Comparison of ENCODE assay signal across 38 cellular contexts in genomic region chr6:33764036-33764435, GRCh38. TPM values are rescaled to one million over a fixed set of nuclear protein-coding genes. Genes with fewer than 3 reads are reported as not detected.
"Had no signal": no experiment of that assay in that cellular context is flagged by ENCODE, and none has a peak within 500 bp of the region (broad histone marks: within the 10 kb centered on the region; RNA-seq: fewer than 3 reads in every experiment).

No MANE protein-coding gene starts in this region.

- H3K27ac Mint-ChIP-seq: activated B cell treated with CpG ODN at 0.5 μM for 24 hours; activated CD4-positive, alpha-beta memory T cell treated with anti-CD3 and anti-CD28 coated beads for 36 hours; activated CD4-positive, alpha-beta T cell treated with anti-CD3 and anti-CD28 coated beads, Interleukin-2, amount 10 ng/mL, durations not matched to agents 24 days and 14 days; activated CD8-positive, alpha-beta T cell treated with anti-CD3 and anti-CD28 coated beads for 36 hours; activated naive CD4-positive, alpha-beta T cell treated with anti-CD3 and anti-CD28 coated beads for 36 hours; activated naive CD4-positive, alpha-beta T cell treated with anti-CD3 and anti-CD28 coated beads, Interleukin-2, amount 50 U/mL, for 72 hours; activated naive CD8-positive, alpha-beta T cell treated with anti-CD3 and anti-CD28 coated beads for 36 hours; activated T-cell treated with anti-CD3 and anti-CD28 coated beads, Interleukin-2, amount 50 U/mL, for 72 hours; activated T-helper 1 cell treated with anti-CD3 and anti-CD28 coated beads, Interleukin-12 subunit alpha, Interleukin-12 subunit beta, Interleukin-2, Interleukin-4 antibody, amounts not matched to agents 30 ng/mL and 10 ng/mL and 1 ng/mL, durations not matched to agents 14 hours and 24 hours and 36 hours; activated T-helper 17 cell treated with anti-CD3 and anti-CD28 coated beads, Interleukin-2, amount 50 U/mL, for 72 hours; T-helper 1 cell treated with Interleukin-12 subunit alpha and Interleukin-12 subunit beta and Interleukin-4 antibody, amounts not matched to agents 30 μg/mL and 1 μg/mL, for 36 hours; T-helper 2 cell treated with Interferon-gamma antibody and Interleukin-4, amounts not matched to agents 5 μg/mL and 100 μg/mL, for 36 hours had no signal

- DNase-seq: activated B cell treated with CpG ODN at 0.5 μM for 24 hours; activated CD4-positive, alpha-beta memory T cell treated with anti-CD3 and anti-CD28 coated beads for 36 hours; activated CD4-positive, alpha-beta T cell treated with anti-CD3 and anti-CD28 coated beads for 4 hours; activated CD4-positive, alpha-beta T cell treated with anti-CD3 and anti-CD28 coated beads, Interleukin-2, amount 10 ng/mL, durations not matched to agents 24 days and 14 days; activated CD4-positive, alpha-beta T cell treated with anti-CD3 and anti-CD28 coated beads, Interleukin-2, amount 50 U/mL, for 1 hour; activated CD4-positive, alpha-beta T cell treated with anti-CD3 and anti-CD28 coated beads, Interleukin-2, amount 50 U/mL, for 4 hours; activated CD4-positive, CD25-positive, alpha-beta regulatory T cell treated with anti-CD3 and anti-CD28 coated beads, Interleukin-2, amount 50 U/mL, for 72 hours; activated CD8-positive, alpha-beta memory T cell treated with anti-CD3 and anti-CD28 coated beads, Interleukin-2, amount 50 U/mL, for 4 hours; activated CD8-positive, alpha-beta T cell treated with anti-CD3 and anti-CD28 coated beads for 36 hours; activated effector memory CD4-positive, alpha-beta T cell treated with anti-CD3 and anti-CD28 coated beads, Interleukin-2, amount 50 U/mL, for 16 hours; activated gamma-delta T cell treated with Interleukin-2 at 50 U/mL for 16 hours; activated naive CD4-positive, alpha-beta T cell; activated naive CD4-positive, alpha-beta T cell treated with anti-CD3 and anti-CD28 coated beads for 36 hours; activated naive CD4-positive, alpha-beta T cell treated with anti-CD3 and anti-CD28 coated beads, Interleukin-2, amount 50 U/mL, for 16 hours; activated naive CD8-positive, alpha-beta T cell treated with anti-CD3 and anti-CD28 coated beads for 36 hours; activated T-cell treated with anti-CD3 and anti-CD28 coated beads for 4 hours; activated T-cell treated with anti-CD3 and anti-CD28 coated beads, Interleukin-2, amount 50 U/mL, for 1 hour; activated T-cell treated with anti-CD3 and anti-CD28 coated beads, Interleukin-2, amount 50 U/mL, for 4 hours; activated T-cell treated with anti-CD3 and anti-CD28 coated beads, Interleukin-2, amount 50 U/mL, for 72 hours; adrenal gland; amniotic stem cell; aorta; body of pancreas; brain microvascular endothelial cell; central memory CD4-positive, alpha-beta T cell; T-helper 2 cell; T-helper 9 cell had no signal

- H3K4me3 Mint-ChIP-seq: activated B cell treated with CpG ODN at 0.5 μM for 24 hours; activated CD4-positive, alpha-beta memory T cell treated with anti-CD3 and anti-CD28 coated beads for 36 hours; activated CD4-positive, alpha-beta T cell treated with anti-CD3 and anti-CD28 coated beads, Interleukin-2, amount 10 ng/mL, durations not matched to agents 24 days and 14 days; activated CD8-positive, alpha-beta T cell treated with anti-CD3 and anti-CD28 coated beads for 36 hours; activated naive CD4-positive, alpha-beta T cell treated with anti-CD3 and anti-CD28 coated beads for 36 hours; activated naive CD8-positive, alpha-beta T cell treated with anti-CD3 and anti-CD28 coated beads for 36 hours; activated T-cell treated with anti-CD3 and anti-CD28 coated beads, Interleukin-2, amount 50 U/mL, for 4 hours; activated T-cell treated with anti-CD3 and anti-CD28 coated beads, Interleukin-2, amount 50 U/mL, for 72 hours; activated T-helper 1 cell treated with anti-CD3 and anti-CD28 coated beads, Interleukin-12 subunit alpha, Interleukin-12 subunit beta, Interleukin-2, Interleukin-4 antibody, amounts not matched to agents 30 ng/mL and 10 ng/mL and 1 ng/mL, durations not matched to agents 14 hours and 24 hours and 36 hours; activated T-helper 17 cell treated with anti-CD3 and anti-CD28 coated beads, Interleukin-2, amount 50 U/mL, for 72 hours; T-helper 1 cell treated with Interleukin-12 subunit alpha and Interleukin-12 subunit beta and Interleukin-4 antibody, amounts not matched to agents 30 μg/mL and 1 μg/mL, for 36 hours; T-helper 2 cell treated with Interferon-gamma antibody and Interleukin-4, amounts not matched to agents 5 μg/mL and 100 μg/mL, for 36 hours had no signal

- H3K36me3 Mint-ChIP-seq: activated CD4-positive, alpha-beta memory T cell treated with anti-CD3 and anti-CD28 coated beads for 36 hours; activated naive CD4-positive, alpha-beta T cell treated with anti-CD3 and anti-CD28 coated beads, Interleukin-2, amount 50 U/mL, for 72 hours; activated naive CD8-positive, alpha-beta T cell treated with anti-CD3 and anti-CD28 coated beads for 36 hours had no signal

- H3K36me3 ChIP-seq: adrenal gland, brain microvascular endothelial cell, breast epithelium had no signal

- H3K27ac ChIP-seq: adrenal gland, body of pancreas, brain microvascular endothelial cell, breast epithelium had no signal

- H3K4me1 ChIP-seq: breast epithelium had no signal

- FAIRE-seq: astrocyte, TTC549 had no signal

- H3K9me3 Mint-ChIP-seq: activated B cell treated with CpG ODN at 0.5 μM for 24 hours; activated CD4-positive, alpha-beta memory T cell treated with anti-CD3 and anti-CD28 coated beads for 36 hours; activated CD4-positive, alpha-beta T cell treated with anti-CD3 and anti-CD28 coated beads, Interleukin-2, amount 10 ng/mL, durations not matched to agents 24 days and 14 days; activated CD8-positive, alpha-beta T cell treated with anti-CD3 and anti-CD28 coated beads for 36 hours; activated naive CD4-positive, alpha-beta T cell treated with anti-CD3 and anti-CD28 coated beads for 36 hours; activated naive CD4-positive, alpha-beta T cell treated with anti-CD3 and anti-CD28 coated beads, Interleukin-2, amount 50 U/mL, for 72 hours; activated naive CD8-positive, alpha-beta T cell treated with anti-CD3 and anti-CD28 coated beads for 36 hours; activated T-cell treated with anti-CD3 and anti-CD28 coated beads, Interleukin-2, amount 50 U/mL, for 4 hours; activated T-cell treated with anti-CD3 and anti-CD28 coated beads, Interleukin-2, amount 50 U/mL, for 72 hours; activated T-helper 1 cell treated with anti-CD3 and anti-CD28 coated beads, Interleukin-12 subunit alpha, Interleukin-12 subunit beta, Interleukin-2, Interleukin-4 antibody, amounts not matched to agents 30 ng/mL and 10 ng/mL and 1 ng/mL, durations not matched to agents 14 hours and 24 hours and 36 hours; activated T-helper 17 cell treated with anti-CD3 and anti-CD28 coated beads, Interleukin-2, amount 50 U/mL, for 72 hours; T-helper 1 cell treated with Interleukin-12 subunit alpha and Interleukin-12 subunit beta and Interleukin-4 antibody, amounts not matched to agents 30 μg/mL and 1 μg/mL, for 36 hours; T-helper 2 cell treated with Interferon-gamma antibody and Interleukin-4, amounts not matched to agents 5 μg/mL and 100 μg/mL, for 36 hours had no signal

- H3K4me1 Mint-ChIP-seq: activated B cell treated with CpG ODN at 0.5 μM for 24 hours had no signal

- H3K4me3 ChIP-seq: adrenal gland, body of pancreas, breast epithelium had no signal

- ATAC-seq: activated CD8-positive, alpha-beta T cell treated with anti-CD3 and anti-CD28 coated beads for 36 hours; activated naive CD4-positive, alpha-beta T cell treated with anti-CD3 and anti-CD28 coated beads, Interleukin-2, amount 50 U/mL, for 72 hours; activated T-cell treated with anti-CD3 and anti-CD28 coated beads, Interleukin-2, amount 50 U/mL, for 4 hours; activated T-cell treated with anti-CD3 and anti-CD28 coated beads, Interleukin-2, amount 50 U/mL, for 72 hours; activated T-helper 17 cell treated with anti-CD3 and anti-CD28 coated beads, Interleukin-2, amount 50 U/mL, for 72 hours; body of pancreas had no signal

- H3K27me3 ChIP-seq: adrenal gland, body of pancreas, brain microvascular endothelial cell, breast epithelium had no signal

- H3K9me3 ChIP-seq: adrenal gland, body of pancreas had no signal

- H3K27me3 Mint-ChIP-seq: activated T-helper 17 cell treated with anti-CD3 and anti-CD28 coated beads, Interleukin-2, amount 50 U/mL, for 72 hours had no signal

RNA-seq across cellular contexts. Expression of gene IP6K3, which starts 17.3 kb away (rescaled TPM):
- total RNA-seq: activated B cell treated with CpG ODN at 0.5 μM for 24 hours; activated CD4-positive, alpha-beta memory T cell treated with anti-CD3 and anti-CD28 coated beads for 36 hours; activated CD4-positive, alpha-beta T cell treated with anti-CD3 and anti-CD28 coated beads, Interleukin-2, amount 10 ng/mL, durations not matched to agents 24 days and 14 days; activated CD8-positive, alpha-beta memory T cell treated with anti-CD3 and anti-CD28 coated beads for 36 hours; activated CD8-positive, alpha-beta T cell treated with anti-CD3 and anti-CD28 coated beads for 36 hours; activated naive CD4-positive, alpha-beta T cell treated with anti-CD3 and anti-CD28 coated beads for 36 hours; activated naive CD4-positive, alpha-beta T cell treated with anti-CD3 and anti-CD28 coated beads, Interleukin-2, amount 50 U/mL, for 72 hours; activated naive CD8-positive, alpha-beta T cell treated with anti-CD3 and anti-CD28 coated beads for 36 hours; activated T-cell treated with anti-CD3 and anti-CD28 coated beads, Interleukin-2, amount 50 U/mL, for 4 hours; activated T-cell treated with anti-CD3 and anti-CD28 coated beads, Interleukin-2, amount 50 U/mL, for 72 hours; activated T-helper 1 cell treated with anti-CD3 and anti-CD28 coated beads, Interleukin-12 subunit alpha, Interleukin-12 subunit beta, Interleukin-2, Interleukin-4 antibody, amounts not matched to agents 30 ng/mL and 10 ng/mL and 1 ng/mL, durations not matched to agents 14 hours and 24 hours and 36 hours; activated T-helper 17 cell treated with anti-CD3 and anti-CD28 coated beads, Interleukin-2, amount 50 U/mL, for 72 hours; body of pancreas had no signal

RNA-seq across cellular contexts. Expression of gene MLN, which starts 39.8 kb away (rescaled TPM):
- total RNA-seq: activated B cell treated with CpG ODN at 0.5 μM for 24 hours; activated CD4-positive, alpha-beta memory T cell treated with anti-CD3 and anti-CD28 coated beads for 36 hours; activated CD4-positive, alpha-beta T cell treated with anti-CD3 and anti-CD28 coated beads, Interleukin-2, amount 10 ng/mL, durations not matched to agents 24 days and 14 days; activated CD8-positive, alpha-beta memory T cell treated with anti-CD3 and anti-CD28 coated beads for 36 hours; activated CD8-positive, alpha-beta T cell treated with anti-CD3 and anti-CD28 coated beads for 36 hours; activated naive CD4-positive, alpha-beta T cell treated with anti-CD3 and anti-CD28 coated beads for 36 hours; activated naive CD4-positive, alpha-beta T cell treated with anti-CD3 and anti-CD28 coated beads, Interleukin-2, amount 50 U/mL, for 72 hours; activated naive CD8-positive, alpha-beta T cell treated with anti-CD3 and anti-CD28 coated beads for 36 hours; activated T-cell treated with anti-CD3 and anti-CD28 coated beads, Interleukin-2, amount 50 U/mL, for 4 hours; activated T-cell treated with anti-CD3 and anti-CD28 coated beads, Interleukin-2, amount 50 U/mL, for 72 hours; activated T-helper 1 cell treated with anti-CD3 and anti-CD28 coated beads, Interleukin-12 subunit alpha, Interleukin-12 subunit beta, Interleukin-2, Interleukin-4 antibody, amounts not matched to agents 30 ng/mL and 10 ng/mL and 1 ng/mL, durations not matched to agents 14 hours and 24 hours and 36 hours; activated T-helper 17 cell treated with anti-CD3 and anti-CD28 coated beads, Interleukin-2, amount 50 U/mL, for 72 hours; adrenal gland; aorta; astrocyte; body of pancreas; breast epithelium; cardiac septum; cerebellum had no signal
- polyA plus RNA-seq: adrenal gland had no signal
